Comparison of ENCODE assay signal across 8 cellular contexts in genomic region chr15:76190767-76191538, GRCh38.
A peak's percentile ranks its signal among the peaks of the same experiment; 100 is the strongest.
DNase-seq lines count a peak whose midpoint lies in the region; ATAC-seq and TF ChIP-seq lines count a peak whose summit lies in the region.

No MANE protein-coding gene starts in this region.

- H3K9me3 ChIP-seq in neutrophil (no peaks in the 10 kb centered on the region), stomach smooth muscle (ENCODE audit: control insufficient read depth in 2 of 2, low read length in 2 of 2) (no peaks in the 10 kb centered on the region)

- H3K27ac ChIP-seq in neutrophil (no peak overlapping the region), stomach smooth muscle (ENCODE audit: low read length) (no peak overlapping the region)

- H3K36me3 ChIP-seq in neutrophil (no peaks in the 10 kb centered on the region), stomach smooth muscle (ENCODE audit: control insufficient read depth in 2 of 2, insufficient read depth in 2 of 2, low read length in 2 of 2) (no peaks in the 10 kb centered on the region)

- TF ChIP-seq CTCF in fibroblast of pulmonary artery (IDR thresholded peaks at IDR 0.05; ENCODE audit: low read length, missing control alignments) (peak; percentile 77), neutrophil (IDR thresholded peaks at IDR 0.05) (peak; percentile 63)

- H3K4me3 ChIP-seq in Jurkat, Clone E6-1 (ENCODE audit: low read length) = peak overlapping the region; percentile 16; the same call in 1 of the 2 replicates
- H3K4me3 ChIP-seq in fibroblast of pulmonary artery (replicated peaks; ENCODE audit: low read depth, low read length) = no peak overlapping the region
- no peak overlapping the region for H3K4me3 ChIP-seq in neutrophil (ENCODE audit: low read depth in 1 of 2, low read length in 1 of 2)
- H3K4me3 ChIP-seq in stomach smooth muscle (ENCODE audit: low read length in 2 of 2) = peak overlapping the region; percentile 54 to 60

- H3K4me1 ChIP-seq in neutrophil (ENCODE audit: control insufficient read depth in 1 of 2, insufficient read depth in 1 of 2, low read depth in 1 of 2, low read length in 1 of 2) (peaks cover 12 to 13% of the 10 kb centered on the region in 2 experiments), stomach smooth muscle (ENCODE audit: control insufficient read depth, insufficient read depth, low read length) (peaks cover 13% of the 10 kb centered on the region)

- H3K27me3 ChIP-seq in neutrophil (peaks cover 64% of the 10 kb centered on the region), stomach smooth muscle (ENCODE audit: control insufficient read depth in 1 of 2, insufficient read depth in 2 of 2, low read length in 2 of 2) (peaks cover 11 to 12% of the 10 kb centered on the region in 2 donors)

- peak overlapping the region in 1 of 2 donors; percentile 29 for H3K9ac ChIP-seq in stomach smooth muscle (ENCODE audit: low read length in 2 of 2)

- DNase-seq in DMS 273 (lab: John Stamatoyannopoulos, UW; ENCODE audit: unreplicated experiment) (peak; percentile 91), RPMI7951 (ENCODE audit: low read depth) (peak; percentile 79), fibroblast of pulmonary artery (ENCODE audit: low read depth) (peak; percentile 70)
- DNase-seq in Jurkat, Clone E6-1 (ENCODE audit: low read depth, low spot score) = peak; percentile 54
- DNase-seq in activated T-helper 1 cell treated with anti-CD3 and anti-CD28 coated beads, Interleukin-2, amount 50 U/mL, for 16 hours (ENCODE audit: low read depth in 1 of 2, low spot score in 1 of 2) = peak; percentile 35 to 42

- peak; percentile 75 for ATAC-seq in GM21526 (IDR thresholded peaks at IDR 0.05; ENCODE audit: low FRiP score, unreplicated experiment)

Comparison
In these comparisons a context has a peak if more than half of its experiments do, and no peak if none do; other contexts are left out.
1. DNase-seq: peak in every context shown above with its lines; median percentile 91 in DMS 273; 79 in RPMI7951; 70 in fibroblast of pulmonary artery; 54 in Jurkat, Clone E6-1; 38 in activated T-helper 1 cell treated with anti-CD3 and anti-CD28 coated beads, Interleukin-2, amount 50 U/mL, for 16 hours.
2. H3K4me3 ChIP-seq: peak in Jurkat, Clone E6-1 (single experiment) and stomach smooth muscle (2 of 2); none in fibroblast of pulmonary artery (single experiment) and neutrophil (0 of 2).